In genomic region chr17:6576038-6576437, GRCh38 we compare ENCODE assay signal across 21 cellular contexts. TPM values are rescaled to one million over a fixed set of nuclear protein-coding genes. Genes with fewer than 3 reads are reported as not detected.
DNase-seq lines count a peak whose midpoint lies in the region; ATAC-seq and TF ChIP-seq lines count a peak whose summit lies in the region.
"Had no signal": no experiment of that assay in that cellular context is flagged by ENCODE, and none has a peak within 500 bp of the region (broad histone marks: within the 10 kb centered on the region; RNA-seq: fewer than 3 reads in every experiment).

No MANE protein-coding gene starts in this region.

- H3K4me3 Mint-ChIP-seq in activated CD4-positive, alpha-beta T cell treated with anti-CD3 and anti-CD28 coated beads for 36 hours, result no peak overlapping the region
- no peak overlapping the region for H3K4me3 Mint-ChIP-seq in activated CD4-positive, alpha-beta T cell treated with anti-CD3 and anti-CD28 coated beads, Interleukin-2, amount 10 ng/mL, durations not matched to agents 7 days and 5 days
- H3K4me3 Mint-ChIP-seq in H9 (no peak overlapping the region), endothelial cell (ENCODE audit: unreplicated experiment) (peak overlapping the region; percentile 4)
- H3K4me3 Mint-ChIP-seq in stimulated activated memory B cell treated with anti-CD40 and anti-IgM and Interleukin-4, amounts not matched to agents 10 μg/mL and 1 μg/mL and 100 μg/mL, for 72 hours, result no peak overlapping the region
- H3K4me3 Mint-ChIP-seq: activated CD4-positive, alpha-beta memory T cell treated with anti-CD3 and anti-CD28 coated beads, Interleukin-2, amount 10 ng/mL, durations not matched to agents 7 days and 5 days had no signal

- peaks cover 4% of the 10 kb centered on the region for H3K23me2 ChIP-seq in H9 (ENCODE audit: insufficient read length, low read depth, low read length, poor library complexity, severe bottlenecking)

- H3K4me1 ChIP-seq in H9 (ENCODE audit: insufficient read depth, low read length), result peaks cover 6% of the 10 kb centered on the region; the same call in 1 of the 2 replicates

- H2AK5ac ChIP-seq in H9 (ENCODE audit: insufficient read length, low read length), result no peak overlapping the region

- no peaks in the 10 kb centered on the region for H3K79me2 ChIP-seq in H9 (ENCODE audit: insufficient read depth, low read length)

- no peak overlapping the region for H3T11ph ChIP-seq in H9 (ENCODE audit: low read length)

- intact Hi-C loops in activated CD4-positive, alpha-beta T cell treated with anti-CD3 and anti-CD28 coated beads for 36 hours (cut with DNase I, micrococcal nuclease), result no loop called here

- H3K56ac ChIP-seq in H9 (ENCODE audit: insufficient read length, low read depth, low read length), result no peak overlapping the region

- H2BK15ac ChIP-seq in H9 (ENCODE audit: low read depth, low read length), result no peak overlapping the region

- ATAC-seq in activated CD4-positive, alpha-beta T cell treated with anti-CD3 and anti-CD28 coated beads for 36 hours, result no peak
- ATAC-seq in stimulated activated memory B cell treated with anti-CD40 and anti-IgM and Interleukin-4, amounts not matched to agents 10 μg/mL and 1 μg/mL and 100 μg/mL, for 72 hours, result no peak
- no peak for ATAC-seq in GM21447 (IDR thresholded peaks at IDR 0.05; ENCODE audit: unreplicated experiment)
- ATAC-seq: gastroesophageal sphincter had no signal

- H3K27me3 Mint-ChIP-seq in activated CD4-positive, alpha-beta T cell treated with anti-CD3 and anti-CD28 coated beads for 36 hours, result no peaks in the 10 kb centered on the region
- H3K27me3 Mint-ChIP-seq in activated CD4-positive, alpha-beta T cell treated with anti-CD3 and anti-CD28 coated beads, Interleukin-2, amount 10 ng/mL, durations not matched to agents 7 days and 5 days, result no peaks in the 10 kb centered on the region
- H3K27me3 Mint-ChIP-seq in H9 (ENCODE audit: low read depth) (no peaks in the 10 kb centered on the region), endothelial cell (ENCODE audit: unreplicated experiment) (peaks cover 9% of the 10 kb centered on the region)
- H3K27me3 Mint-ChIP-seq in stimulated activated memory B cell treated with anti-CD40 and anti-IgM and Interleukin-4, amounts not matched to agents 10 μg/mL and 1 μg/mL and 100 μg/mL, for 72 hours, result no peaks in the 10 kb centered on the region
- H3K27me3 Mint-ChIP-seq: activated CD4-positive, alpha-beta memory T cell treated with anti-CD3 and anti-CD28 coated beads, Interleukin-2, amount 10 ng/mL, durations not matched to agents 7 days and 5 days; activated naive CD8-positive, alpha-beta T cell; effector memory CD8-positive, alpha-beta T cell had no signal

- WGBS in H9 (ENCODE audit: extremely low coverage, insufficient read length, low lambda C conversion rate), result no CpG with 5 or more reads among the region's 5 CpGs

- H3K4me2 ChIP-seq in H9 (ENCODE audit: insufficient read depth, insufficient read length, low read length), result no peak overlapping the region

- H2BK120ac ChIP-seq in H9 (ENCODE audit: low read depth, low read length, poor library complexity, severe bottlenecking), result no peak overlapping the region

- no peak overlapping the region for H3K18ac ChIP-seq in H9 (ENCODE audit: insufficient read length, low read depth, low read length)

- H4K91ac ChIP-seq in H9 (ENCODE audit: insufficient read length, low read depth, low read length), result no peak overlapping the region

- no peaks in the 10 kb centered on the region for H3K9me3 Mint-ChIP-seq in activated CD4-positive, alpha-beta T cell treated with anti-CD3 and anti-CD28 coated beads for 36 hours (ENCODE audit: low read depth)
- no peaks in the 10 kb centered on the region for H3K9me3 Mint-ChIP-seq in activated CD4-positive, alpha-beta T cell treated with anti-CD3 and anti-CD28 coated beads, Interleukin-2, amount 10 ng/mL, durations not matched to agents 7 days and 5 days
- no peaks in the 10 kb centered on the region for H3K9me3 Mint-ChIP-seq in H9
- H3K9me3 Mint-ChIP-seq in endothelial cell (ENCODE audit: unreplicated experiment), result no peaks in the 10 kb centered on the region
- no peaks in the 10 kb centered on the region for H3K9me3 Mint-ChIP-seq in stimulated activated memory B cell treated with anti-CD40 and anti-IgM and Interleukin-4, amounts not matched to agents 10 μg/mL and 1 μg/mL and 100 μg/mL, for 72 hours
- H3K9me3 Mint-ChIP-seq: activated CD4-positive, alpha-beta memory T cell treated with anti-CD3 and anti-CD28 coated beads, Interleukin-2, amount 10 ng/mL, durations not matched to agents 7 days and 5 days; effector memory CD8-positive, alpha-beta T cell had no signal

- no peak overlapping the region for H2BK5ac ChIP-seq in H9 (ENCODE audit: insufficient read length, low read length)

- H2BK12ac ChIP-seq in H9 (ENCODE audit: insufficient read length, low read depth, low read length), result no peak overlapping the region

- H3K27ac ChIP-seq in H9 (ENCODE audit: insufficient read length, low read depth, low read length), result no peak overlapping the region
- H3K27ac ChIP-seq: C4-2B, gastroesophageal sphincter had no signal

- H4K5ac ChIP-seq in H9 (ENCODE audit: insufficient read length, low read depth, low read length), result no peak overlapping the region

- H3K79me1 ChIP-seq in H9 (ENCODE audit: insufficient read depth, low read depth, low read length, poor library complexity, severe bottlenecking), result no peaks in the 10 kb centered on the region

- no peaks in the 10 kb centered on the region for H3K9me3 ChIP-seq in H9 (ENCODE audit: control insufficient read depth, low read depth, low read length)
- H3K9me3 ChIP-seq: esophagus squamous epithelium, gastroesophageal sphincter, SJCRH30 had no signal

- peaks cover 13% of the 10 kb centered on the region for H3K4me1 Mint-ChIP-seq in activated CD4-positive, alpha-beta T cell treated with anti-CD3 and anti-CD28 coated beads for 36 hours
- peaks cover 14% of the 10 kb centered on the region for H3K4me1 Mint-ChIP-seq in activated CD4-positive, alpha-beta T cell treated with anti-CD3 and anti-CD28 coated beads, Interleukin-2, amount 10 ng/mL, durations not matched to agents 7 days and 5 days
- H3K4me1 Mint-ChIP-seq in H9, result peaks cover 19 to 37% of the 10 kb centered on the region in 2 experiments
- peaks cover 22% of the 10 kb centered on the region for H3K4me1 Mint-ChIP-seq in endothelial cell (ENCODE audit: unreplicated experiment)
- peaks cover 23% of the 10 kb centered on the region for H3K4me1 Mint-ChIP-seq in stimulated activated memory B cell treated with anti-CD40 and anti-IgM and Interleukin-4, amounts not matched to agents 10 μg/mL and 1 μg/mL and 100 μg/mL, for 72 hours

- H4K8ac ChIP-seq in H9 (replicated peaks; ENCODE audit: insufficient read length, low read depth, low read length), result no peak overlapping the region

- H3K4ac ChIP-seq in H9 (ENCODE audit: low read depth, low read length), result no peak overlapping the region

- no peak for DNase-seq in activated CD4-positive, alpha-beta T cell treated with anti-CD3 and anti-CD28 coated beads for 36 hours
- no peak for DNase-seq in activated CD4-positive, alpha-beta T cell treated with anti-CD3 and anti-CD28 coated beads, Interleukin-2, amount 10 ng/mL, durations not matched to agents 7 days and 5 days
- DNase-seq in H9 (no peak), endothelial cell (ENCODE audit: low spot score) (no peak), NCI-H187 (lab: John Stamatoyannopoulos, UW) (no peak)
- DNase-seq in stimulated activated CD4-positive, alpha-beta T cell treated with anti-CD3 and anti-CD28 coated beads, Interleukin-2, amount 100 ng/mL, for 48 hours, result no peak
- DNase-seq: 8988T; effector memory CD8-positive, alpha-beta T cell; esophagus squamous epithelium; NCI-H1048; NCI-H2081; NCI-H446; SJCRH30; trophoblast cell; WERI-Rb-1 had no signal

- POLR2A ChIA-PET in activated CD4-positive, alpha-beta T cell treated with anti-CD3 and anti-CD28 coated beads for 36 hours (lab: Charles Lee), result no interaction called here
- POLR2A ChIA-PET in activated CD4-positive, alpha-beta T cell treated with anti-CD3 and anti-CD28 coated beads, Interleukin-2, amount 10 ng/mL, durations not matched to agents 7 days and 5 days (lab: Charles Lee), result interaction anchor here (0.6 kb wide), 1 partner anchor 292 kb away, joined by 3 read pairs; no protein-coding TSS in a partner anchor

- H3K27ac Mint-ChIP-seq in activated CD4-positive, alpha-beta T cell treated with anti-CD3 and anti-CD28 coated beads for 36 hours, result peak overlapping the region; percentile 17
- no peak overlapping the region for H3K27ac Mint-ChIP-seq in activated CD4-positive, alpha-beta T cell treated with anti-CD3 and anti-CD28 coated beads, Interleukin-2, amount 10 ng/mL, durations not matched to agents 7 days and 5 days
- H3K27ac Mint-ChIP-seq in H9, result peak overlapping the region in 2 of 3 experiments; percentile 52 to 79; a peak in 4 of 7 replicates
- no peak overlapping the region for H3K27ac Mint-ChIP-seq in endothelial cell (ENCODE audit: unreplicated experiment)
- H3K27ac Mint-ChIP-seq in stimulated activated memory B cell treated with anti-CD40 and anti-IgM and Interleukin-4, amounts not matched to agents 10 μg/mL and 1 μg/mL and 100 μg/mL, for 72 hours, result peak overlapping the region; percentile 30

- no peak overlapping the region for H2BK20ac ChIP-seq in H9 (ENCODE audit: low read depth, low read length, poor library complexity, severe bottlenecking)

- no peak overlapping the region for H3K23ac ChIP-seq in H9 (ENCODE audit: insufficient read length, low read depth, low read length)

- no peak overlapping the region for H2AFZ ChIP-seq in H9 (ENCODE audit: low read length)

- TF ChIP-seq CTCF in H9 (conservative IDR thresholded peaks at IDR 0.05) (no peak), endothelial cell (IDR thresholded peaks at IDR 0.05; ENCODE audit: unreplicated experiment) (no peak)

- H3K36me3 Mint-ChIP-seq in activated CD4-positive, alpha-beta T cell treated with anti-CD3 and anti-CD28 coated beads for 36 hours (ENCODE audit: low read depth), result peaks cover 17% of the 10 kb centered on the region
- peaks cover 3% of the 10 kb centered on the region for H3K36me3 Mint-ChIP-seq in activated CD4-positive, alpha-beta T cell treated with anti-CD3 and anti-CD28 coated beads, Interleukin-2, amount 10 ng/mL, durations not matched to agents 7 days and 5 days (ENCODE audit: low read depth)
- H3K36me3 Mint-ChIP-seq in H9 (ENCODE audit: insufficient read depth in 1 of 3, low read depth in 3 of 3), result peaks cover 10 to 42% (median 27%) of the 10 kb centered on the region in 3 experiments; a peak in 6 of 7 replicates
- peaks cover 35% of the 10 kb centered on the region for H3K36me3 Mint-ChIP-seq in endothelial cell (ENCODE audit: low read depth, unreplicated experiment)
- H3K36me3 Mint-ChIP-seq in stimulated activated memory B cell treated with anti-CD40 and anti-IgM and Interleukin-4, amounts not matched to agents 10 μg/mL and 1 μg/mL and 100 μg/mL, for 72 hours, result peaks cover 29% of the 10 kb centered on the region

- no peaks in the 10 kb centered on the region for H4K20me1 ChIP-seq in H9 (ENCODE audit: control insufficient read depth, insufficient read depth, insufficient read length)

- no peak overlapping the region for H3K9ac ChIP-seq in H9 (ENCODE audit: extremely low read depth, insufficient read length, low read length)

- H3K27me3 ChIP-seq in H9 (ENCODE audit: insufficient read depth, low read length), result no peaks in the 10 kb centered on the region
- H3K27me3 ChIP-seq: esophagus squamous epithelium, gastroesophageal sphincter, SJCRH30 had no signal

- no peak overlapping the region for H3K14ac ChIP-seq in H9 (ENCODE audit: insufficient read depth, low read length)

- CTCF ChIA-PET in activated CD4-positive, alpha-beta T cell treated with anti-CD3 and anti-CD28 coated beads for 36 hours (lab: Charles Lee), result no interaction called here
- CTCF ChIA-PET in activated CD4-positive, alpha-beta T cell treated with anti-CD3 and anti-CD28 coated beads, Interleukin-2, amount 10 ng/mL, durations not matched to agents 7 days and 5 days (lab: Charles Lee), result interaction anchor here (0.6 kb wide), 1 partner anchor 606 kb away, joined by 3 read pairs; no protein-coding TSS in a partner anchor

RNA-seq across cellular contexts. Expression of gene PITPNM3, which starts 19.7 kb away (rescaled TPM):
- under 1 TPM; 0.69 to 0.72 TPM for total RNA-seq in activated CD4-positive, alpha-beta T cell treated with anti-CD3 and anti-CD28 coated beads for 36 hours
- total RNA-seq in activated CD4-positive, alpha-beta T cell treated with anti-CD3 and anti-CD28 coated beads, Interleukin-2, amount 10 ng/mL, durations not matched to agents 7 days and 5 days, result under 1 TPM; 0.33 to 0.37 TPM
- total RNA-seq in H9 (2021) (2.7 and 3.4 TPM in 2 replicates), endothelial cell (ENCODE audit: unreplicated experiment) (0.72 TPM)

Comparison
In these comparisons a context has a peak if more than half of its experiments do, and no peak if none do; other contexts are left out.
1. H3K27ac Mint-ChIP-seq: peak in activated CD4-positive, alpha-beta T cell treated with anti-CD3 and anti-CD28 coated beads for 36 hours (single experiment), H9 (2 of 3) and stimulated activated memory B cell treated with anti-CD40 and anti-IgM and Interleukin-4, amounts not matched to agents 10 μg/mL and 1 μg/mL and 100 μg/mL, for 72 hours (single experiment); none in activated CD4-positive, alpha-beta T cell treated with anti-CD3 and anti-CD28 coated beads, Interleukin-2, amount 10 ng/mL, durations not matched to agents 7 days and 5 days (single experiment) and endothelial cell (single experiment).